In genomic region chr17:35240861-35241260, GRCh38 we compare ENCODE assay signal across 17 cellular contexts. TPM values are rescaled to one million over a fixed set of nuclear protein-coding genes. Genes with fewer than 3 reads are reported as not detected.
A peak's percentile ranks its signal among the peaks of the same experiment; 100 is the strongest.
DNase-seq lines count a peak whose midpoint lies in the region; ATAC-seq lines count a peak whose summit lies in the region.
"Had no signal": no experiment of that assay in that cellular context is flagged by ENCODE, and none has a peak within 500 bp of the region (broad histone marks: within the 10 kb centered on the region; RNA-seq: fewer than 3 reads in every experiment).

No MANE protein-coding gene starts in this region.

- H3K4me1 ChIP-seq in SJCRH30, result peaks cover 10% of the 10 kb centered on the region

- DNase-seq in activated T-cell treated with anti-CD3 and anti-CD28 coated beads, Interleukin-2, amount 50 U/mL, for 4 hours, result no peak
- DNase-seq in activated T-cell treated with anti-CD3 and anti-CD28 coated beads, Interleukin-2, amount 50 U/mL, for 1 hour, result no peak
- DNase-seq in T-helper 17 cell, result no peak
- DNase-seq in effector memory CD8-positive, alpha-beta T cell, result no peak
- DNase-seq in NCI-H2196 treated with DMSO at 0.1 percent for 48 hours (lab: John Stamatoyannopoulos, UW; ENCODE audit: unreplicated experiment), result no peak
- DNase-seq in SJCRH30, result no peak
- DNase-seq in hippocampal formation (lab: John Stamatoyannopoulos, UW), result no peak
- DNase-seq: adrenal gland, Caco-2, caudate nucleus, heart left ventricle, SK-N-SH had no signal

- ATAC-seq in activated T-cell treated with anti-CD3 and anti-CD28 coated beads, Interleukin-2, amount 50 U/mL, for 4 hours, result no peak
- ATAC-seq in T-helper 17 cell, result no peak
- no peak for ATAC-seq in effector memory CD8-positive, alpha-beta T cell (replicated peaks)
- ATAC-seq: heart left ventricle had no signal

- H3K27ac Mint-ChIP-seq in T-helper 17 cell, result peak overlapping the region; percentile 97
- H3K27ac Mint-ChIP-seq in effector memory CD8-positive, alpha-beta T cell, result peak overlapping the region; percentile 99 to 100
- H3K27ac Mint-ChIP-seq: endodermal cell had no signal

- H3K27me3 ChIP-seq in SJCRH30, result no peaks in the 10 kb centered on the region
- H3K27me3 ChIP-seq: adrenal gland, heart left ventricle, Peyer's patch, right atrium auricular region had no signal

- H3K4me3 ChIP-seq in skin epidermis, result peak overlapping the region; percentile 11 to 70 (median 64)
- no peak overlapping the region for H3K4me3 ChIP-seq in SJCRH30
- H3K4me3 ChIP-seq: adrenal gland had no signal

- H3K4me3 Mint-ChIP-seq in activated T-cell treated with anti-CD3 and anti-CD28 coated beads, Interleukin-2, amount 50 U/mL, for 4 hours, result peak overlapping the region; percentile 92
- peak overlapping the region; percentile 98 for H3K4me3 Mint-ChIP-seq in T-helper 17 cell
- H3K4me3 Mint-ChIP-seq in effector memory CD8-positive, alpha-beta T cell, result peak overlapping the region; percentile 95 to 100

- H3K36me3 ChIP-seq in SJCRH30, result no peaks in the 10 kb centered on the region
- H3K36me3 ChIP-seq: adrenal gland, heart left ventricle, Peyer's patch, right atrium auricular region had no signal

- peaks cover 72% of the 10 kb centered on the region for H3K4me1 Mint-ChIP-seq in activated T-cell treated with anti-CD3 and anti-CD28 coated beads, Interleukin-2, amount 50 U/mL, for 4 hours (ENCODE audit: low read depth)
- peaks cover 57% of the 10 kb centered on the region for H3K4me1 Mint-ChIP-seq in T-helper 17 cell
- H3K4me1 Mint-ChIP-seq in effector memory CD8-positive, alpha-beta T cell (ENCODE audit: low read depth in 2 of 2), result peaks cover 65 to 72% of the 10 kb centered on the region in 2 donors

- H3K27ac ChIP-seq in skin epidermis (peak overlapping the region in 9 of 21 experiments; percentile 18 to 99 (median 93)), SJCRH30 (no peak overlapping the region)
- H3K27ac ChIP-seq: adrenal gland had no signal

- no peaks in the 10 kb centered on the region for H3K9me3 ChIP-seq in T-helper 17 cell (ENCODE audit: control insufficient read depth, low read length, poor library complexity, severe bottlenecking)
- no peaks in the 10 kb centered on the region for H3K9me3 ChIP-seq in SJCRH30 (replicated peaks)
- H3K9me3 ChIP-seq: adrenal gland, Caco-2, heart left ventricle, Peyer's patch, right atrium auricular region, SK-N-SH had no signal

- no peaks in the 10 kb centered on the region for H3K9me3 Mint-ChIP-seq in activated T-cell treated with anti-CD3 and anti-CD28 coated beads, Interleukin-2, amount 50 U/mL, for 4 hours
- no peaks in the 10 kb centered on the region for H3K9me3 Mint-ChIP-seq in effector memory CD8-positive, alpha-beta T cell
- H3K9me3 Mint-ChIP-seq: endodermal cell had no signal

- no peaks in the 10 kb centered on the region for H3K27me3 Mint-ChIP-seq in activated T-cell treated with anti-CD3 and anti-CD28 coated beads, Interleukin-2, amount 50 U/mL, for 4 hours (ENCODE audit: low read depth)
- no peaks in the 10 kb centered on the region for H3K27me3 Mint-ChIP-seq in T-helper 17 cell
- H3K27me3 Mint-ChIP-seq in effector memory CD8-positive, alpha-beta T cell, result no peaks in the 10 kb centered on the region

- no peaks in the 10 kb centered on the region for H3K36me3 Mint-ChIP-seq in activated T-cell treated with anti-CD3 and anti-CD28 coated beads, Interleukin-2, amount 50 U/mL, for 4 hours (ENCODE audit: insufficient read depth)
- H3K36me3 Mint-ChIP-seq in T-helper 17 cell (ENCODE audit: low read depth), result peaks cover 21% of the 10 kb centered on the region
- H3K36me3 Mint-ChIP-seq in effector memory CD8-positive, alpha-beta T cell (ENCODE audit: insufficient read depth), result peaks cover 50% of the 10 kb centered on the region

RNA-seq across cellular contexts. Expression of gene SLFN5, which starts 2.0 kb away (rescaled TPM):
- 10 to 100 TPM in 1 of 3 donors, 1 to 10 TPM in 2; 5.2 to 16.2 (median 8.0) TPM for total RNA-seq in activated T-cell treated with anti-CD3 and anti-CD28 coated beads, Interleukin-2, amount 50 U/mL, for 4 hours
- 100 to 1,000 TPM; 104 to 109 TPM for total RNA-seq in T-helper 17 cell
- total RNA-seq in SJCRH30 (2014; rRNA removed; shearing (Covaris generic)), result 1.5 and 2.5 TPM in 2 replicates

RNA-seq across cellular contexts. Expression of gene SLC35G3, which starts 46.7 kb away (rescaled TPM):
- total RNA-seq in activated T-cell treated with anti-CD3 and anti-CD28 coated beads, Interleukin-2, amount 50 U/mL, for 4 hours, result not detected
- total RNA-seq in T-helper 17 cell, result under 1 TPM in 1 of 2 donors, not detected in 1; 0.32 TPM
- not detected in 2 replicates for total RNA-seq in SJCRH30 (2014; rRNA removed; shearing (Covaris generic))
- total RNA-seq: adrenal gland, Caco-2, endodermal cell, heart left ventricle, HT1080, Peyer's patch, right atrium auricular region had no signal

Comparison
In these comparisons a context has a peak if more than half of its experiments do, and no peak if none do; other contexts are left out.
1. RNA of gene SLFN5, which starts 2.0 kb away (total RNA-seq): 104 to 109 TPM in T-helper 17 cell; 5.2 to 16.2 TPM in activated T-cell treated with anti-CD3 and anti-CD28 coated beads, Interleukin-2, amount 50 U/mL, for 4 hours and 1.5 to 2.5 TPM in SJCRH30; every median in the first group is over 4 times any median in the second.
2. Peak in every context shown above with its lines, with median percentiles within 50 percentile points of each other: H3K4me3 Mint-ChIP-seq.